Comparison of ENCODE assay signal across 10 cellular contexts in genomic region chr1:29974345-29974744, GRCh38.
A peak's percentile ranks its signal among the peaks of the same experiment; 100 is the strongest.
DNase-seq lines count a peak whose midpoint lies in the region; ATAC-seq, FAIRE-seq and TF ChIP-seq lines count a peak whose summit lies in the region.
"Had no signal": no experiment of that assay in that cellular context is flagged by ENCODE, and none has a peak within 500 bp of the region (broad histone marks: within the 10 kb centered on the region; RNA-seq: fewer than 3 reads in every experiment).

No MANE protein-coding gene starts in this region.

- POLR2A ChIA-PET in activated CD8-positive, alpha-beta T cell treated with anti-CD3 and anti-CD28 coated beads for 36 hours (lab: Charles Lee) = no interaction called here
- POLR2A ChIA-PET in activated CD8-positive, alpha-beta T cell treated with anti-CD3 and anti-CD28 coated beads, Interleukin-2, amount 10 ng/mL, durations not matched to agents 7 days and 5 days (lab: Charles Lee) = no interaction called here
- POLR2A ChIA-PET in HEK293T (lab: Yijun Ruan, JAX) = no interaction called here

- intact Hi-C loops in activated CD8-positive, alpha-beta T cell treated with anti-CD3 and anti-CD28 coated beads for 36 hours (cut with micrococcal nuclease) = no loop called here

- TF ChIP-seq CTCF in activated CD8-positive, alpha-beta T cell treated with anti-CD3 and anti-CD28 coated beads for 36 hours (IDR thresholded peaks at IDR 0.05) = no peak

- no peak for DNase-seq in activated CD8-positive, alpha-beta T cell treated with anti-CD3 and anti-CD28 coated beads for 36 hours
- DNase-seq in activated CD8-positive, alpha-beta T cell treated with anti-CD3 and anti-CD28 coated beads, Interleukin-2, amount 10 ng/mL, durations not matched to agents 7 days and 5 days = no peak
- DNase-seq in RCC 7860 (ENCODE audit: low spot score) = peak; percentile 97
- peak; percentile 20 for DNase-seq in fibroblast of gingiva (ENCODE audit: low read depth)
- DNase-seq in skeletal muscle cell (ENCODE audit: low read depth) = peak; percentile 28
- no peak for DNase-seq in NCI-H187 (lab: John Stamatoyannopoulos, UW)
- DNase-seq in HEK293T (ENCODE audit: extremely low spot score) = no peak
- DNase-seq: activated B cell treated with CpG ODN at 0.5 μM for 24 hours had no signal

- peaks cover 14% of the 10 kb centered on the region for H3K27me3 Mint-ChIP-seq in activated CD8-positive, alpha-beta T cell treated with anti-CD3 and anti-CD28 coated beads for 36 hours
- no peaks in the 10 kb centered on the region for H3K27me3 Mint-ChIP-seq in activated CD8-positive, alpha-beta T cell treated with anti-CD3 and anti-CD28 coated beads, Interleukin-2, amount 10 ng/mL, durations not matched to agents 7 days and 5 days (ENCODE audit: low read depth)

- no peak overlapping the region for H3K4me3 Mint-ChIP-seq in activated CD8-positive, alpha-beta T cell treated with anti-CD3 and anti-CD28 coated beads for 36 hours
- no peak overlapping the region for H3K4me3 Mint-ChIP-seq in activated CD8-positive, alpha-beta T cell treated with anti-CD3 and anti-CD28 coated beads, Interleukin-2, amount 10 ng/mL, durations not matched to agents 7 days and 5 days
- H3K4me3 Mint-ChIP-seq: activated B cell treated with CpG ODN at 0.5 μM for 24 hours had no signal

- peak; percentile 30 for ATAC-seq in activated CD8-positive, alpha-beta T cell treated with anti-CD3 and anti-CD28 coated beads for 36 hours
- ATAC-seq in activated CD8-positive, alpha-beta T cell treated with anti-CD3 and anti-CD28 coated beads, Interleukin-2, amount 10 ng/mL, durations not matched to agents 7 days and 5 days = no peak
- ATAC-seq in GM19463 (IDR thresholded peaks at IDR 0.05; ENCODE audit: unreplicated experiment) = no peak

- no peaks in the 10 kb centered on the region for H3K36me3 Mint-ChIP-seq in activated CD8-positive, alpha-beta T cell treated with anti-CD3 and anti-CD28 coated beads for 36 hours (ENCODE audit: low read depth)
- no peaks in the 10 kb centered on the region for H3K36me3 Mint-ChIP-seq in activated CD8-positive, alpha-beta T cell treated with anti-CD3 and anti-CD28 coated beads, Interleukin-2, amount 10 ng/mL, durations not matched to agents 7 days and 5 days (ENCODE audit: low read depth)

- H3K4me1 Mint-ChIP-seq in activated CD8-positive, alpha-beta T cell treated with anti-CD3 and anti-CD28 coated beads for 36 hours (ENCODE audit: low read depth) = peaks cover 3% of the 10 kb centered on the region
- no peaks in the 10 kb centered on the region for H3K4me1 Mint-ChIP-seq in activated CD8-positive, alpha-beta T cell treated with anti-CD3 and anti-CD28 coated beads, Interleukin-2, amount 10 ng/mL, durations not matched to agents 7 days and 5 days (ENCODE audit: low read depth)
- H3K4me1 Mint-ChIP-seq: activated B cell treated with CpG ODN at 0.5 μM for 24 hours had no signal

- no peak overlapping the region for H3K27ac Mint-ChIP-seq in activated CD8-positive, alpha-beta T cell treated with anti-CD3 and anti-CD28 coated beads for 36 hours
- H3K27ac Mint-ChIP-seq in activated CD8-positive, alpha-beta T cell treated with anti-CD3 and anti-CD28 coated beads, Interleukin-2, amount 10 ng/mL, durations not matched to agents 7 days and 5 days = no peak overlapping the region
- H3K27ac Mint-ChIP-seq: activated B cell treated with CpG ODN at 0.5 μM for 24 hours had no signal

- CTCF ChIA-PET in activated CD8-positive, alpha-beta T cell treated with anti-CD3 and anti-CD28 coated beads for 36 hours (lab: Charles Lee) = no interaction called here
- CTCF ChIA-PET in activated CD8-positive, alpha-beta T cell treated with anti-CD3 and anti-CD28 coated beads, Interleukin-2, amount 10 ng/mL, durations not matched to agents 7 days and 5 days (lab: Charles Lee) = no interaction called here
- CTCF ChIA-PET in HEK293T (lab: Yijun Ruan, JAX) = no interaction called here

- H3K4me3 ChIP-seq in skeletal muscle cell (ENCODE audit: low read depth, low read length) = no peak overlapping the region
- H3K4me3 ChIP-seq: coronary artery had no signal

- H3K9me3 Mint-ChIP-seq in activated CD8-positive, alpha-beta T cell treated with anti-CD3 and anti-CD28 coated beads for 36 hours = peaks cover 4% of the 10 kb centered on the region
- H3K9me3 Mint-ChIP-seq in activated CD8-positive, alpha-beta T cell treated with anti-CD3 and anti-CD28 coated beads, Interleukin-2, amount 10 ng/mL, durations not matched to agents 7 days and 5 days (ENCODE audit: insufficient read depth) = peaks cover 4% of the 10 kb centered on the region

- peak; percentile 87 for FAIRE-seq in RCC 7860 (lab: Jason Lieb, UNC)

TF ChIP-seq in HEK293T, 16 proteins besides CTCF, POLR2A, EP300 and RAD21:
- no peak for TF ChIP-seq TARDBP (IDR thresholded peaks at IDR 0.05)
- no peak for TF ChIP-seq ZNF384 (IDR thresholded peaks at IDR 0.05)
- TF ChIP-seq FOXK2 (IDR thresholded peaks at IDR 0.05) = no peak
- no peak for TF ChIP-seq BHLHE40 (IDR thresholded peaks at IDR 0.05; ENCODE audit: borderline replicate concordance)
- TF ChIP-seq SUZ12 (IDR thresholded peaks at IDR 0.05) = no peak
- TF ChIP-seq LEF1 (IDR thresholded peaks at IDR 0.05; ENCODE audit: borderline replicate concordance) = no peak
- TF ChIP-seq FOXA1 (IDR thresholded peaks at IDR 0.05) = no peak
- TF ChIP-seq PKNOX1 (IDR thresholded peaks at IDR 0.05) = no peak
- no peak for TF ChIP-seq SP1 (IDR thresholded peaks at IDR 0.05)
- TF ChIP-seq FOXM1 (IDR thresholded peaks at IDR 0.05; ENCODE audit: borderline replicate concordance) = no peak
- TF ChIP-seq CTBP1 (IDR thresholded peaks at IDR 0.05; ENCODE audit: borderline replicate concordance) = no peak
- no peak for TF ChIP-seq L3MBTL2 (conservative IDR thresholded peaks at IDR 0.05)
- TF ChIP-seq ARNT (IDR thresholded peaks at IDR 0.05) = no peak
- TF ChIP-seq NFRKB (IDR thresholded peaks at IDR 0.05) = no peak
- no peak for TF ChIP-seq HDGF (IDR thresholded peaks at IDR 0.05; ENCODE audit: borderline replicate concordance)
- TF ChIP-seq ELF4 (IDR thresholded peaks at IDR 0.05) = no peak

Comparison
In these comparisons a context has a peak if more than half of its experiments do, and no peak if none do; other contexts are left out.
1. DNase-seq: peak in RCC 7860 (single experiment), fibroblast of gingiva (single experiment) and skeletal muscle cell (single experiment); none in activated CD8-positive, alpha-beta T cell treated with anti-CD3 and anti-CD28 coated beads for 36 hours (single experiment), activated CD8-positive, alpha-beta T cell treated with anti-CD3 and anti-CD28 coated beads, Interleukin-2, amount 10 ng/mL, durations not matched to agents 7 days and 5 days (single experiment), NCI-H187 (0 of 2) and HEK293T (single experiment).